ENCODE assay signal across 2 cellular contexts in genomic region chr2:108145551-108145950, GRCh38.
A peak's percentile ranks its signal among the peaks of the same experiment; 100 is the strongest.
TF ChIP-seq lines count a peak whose summit lies in the region.

No MANE protein-coding gene starts in this region.

TF ChIP-seq in SK-N-SH treated with all-trans-retinoic acid at 6 μM for 48 hours, 23 proteins besides CTCF, POLR2A, EP300 and RAD21 (continued from another document):
- TF ChIP-seq POU6F1 (CRISPR knock-in tag; IDR thresholded peaks at IDR 0.05; ENCODE audit: borderline replicate concordance, low read depth) = 0 out of 2 replicates have a peak, but pooled peaks have one; percentile 45
- no peak for TF ChIP-seq ARNTL (CRISPR knock-in tag; IDR thresholded peaks at IDR 0.05; ENCODE audit: borderline replicate concordance, low read depth)
- peak; percentile 90; the same call in 1 of the 2 replicates for TF ChIP-seq CSRNP3 (CRISPR knock-in tag; IDR thresholded peaks at IDR 0.05)
- TF ChIP-seq SNAI2 (CRISPR knock-in tag; IDR thresholded peaks at IDR 0.05) = peak; percentile 95
- TF ChIP-seq ZNF565 (CRISPR knock-in tag; conservative IDR thresholded peaks at IDR 0.05; ENCODE audit: low read depth) = no peak
- peak; percentile 75 for TF ChIP-seq TCF4 (CRISPR knock-in tag; IDR thresholded peaks at IDR 0.05; ENCODE audit: borderline replicate concordance)
- peak; percentile 71; the same call in 1 of the 2 replicates for TF ChIP-seq TSHZ2 (CRISPR knock-in tag; IDR thresholded peaks at IDR 0.05)
- TF ChIP-seq ZC3H10 (CRISPR knock-in tag; IDR thresholded peaks at IDR 0.05) = peak; percentile 98; the same call in 1 of the 2 replicates
- peak; percentile 98 for TF ChIP-seq CREB5 (CRISPR knock-in tag; IDR thresholded peaks at IDR 0.05; ENCODE audit: low read depth)
- TF ChIP-seq GLIS3 (CRISPR knock-in tag; IDR thresholded peaks at IDR 0.05) = peak; percentile 96; the same call in 1 of the 2 replicates
- TF ChIP-seq PATZ1 (CRISPR knock-in tag; IDR thresholded peaks at IDR 0.05; ENCODE audit: borderline replicate concordance) = peak; percentile 97
- no peak for TF ChIP-seq ZNF8 (CRISPR knock-in tag; IDR thresholded peaks at IDR 0.05)
TF ChIP-seq in SK-N-SH treated with all-trans-retinoic acid at 6 μM for 48 hours: peak in this region for 15.

TF ChIP-seq in GM23338, 12 proteins besides CTCF, POLR2A, EP300 and RAD21 (continued from another document):
- TF ChIP-seq ETS1 (IDR thresholded peaks at IDR 0.05) (no peak), ZNF331 (CRISPR knock-in tag; IDR thresholded peaks at IDR 0.05; ENCODE audit: low read depth) (no peak), NANOG (IDR thresholded peaks at IDR 0.05; ENCODE audit: borderline replicate concordance) (no peak), ZNF462 (CRISPR knock-in tag; IDR thresholded peaks at IDR 0.05) (no peak)
